ENCODE assay signal across 8 cellular contexts in the genomic region with DNA sequence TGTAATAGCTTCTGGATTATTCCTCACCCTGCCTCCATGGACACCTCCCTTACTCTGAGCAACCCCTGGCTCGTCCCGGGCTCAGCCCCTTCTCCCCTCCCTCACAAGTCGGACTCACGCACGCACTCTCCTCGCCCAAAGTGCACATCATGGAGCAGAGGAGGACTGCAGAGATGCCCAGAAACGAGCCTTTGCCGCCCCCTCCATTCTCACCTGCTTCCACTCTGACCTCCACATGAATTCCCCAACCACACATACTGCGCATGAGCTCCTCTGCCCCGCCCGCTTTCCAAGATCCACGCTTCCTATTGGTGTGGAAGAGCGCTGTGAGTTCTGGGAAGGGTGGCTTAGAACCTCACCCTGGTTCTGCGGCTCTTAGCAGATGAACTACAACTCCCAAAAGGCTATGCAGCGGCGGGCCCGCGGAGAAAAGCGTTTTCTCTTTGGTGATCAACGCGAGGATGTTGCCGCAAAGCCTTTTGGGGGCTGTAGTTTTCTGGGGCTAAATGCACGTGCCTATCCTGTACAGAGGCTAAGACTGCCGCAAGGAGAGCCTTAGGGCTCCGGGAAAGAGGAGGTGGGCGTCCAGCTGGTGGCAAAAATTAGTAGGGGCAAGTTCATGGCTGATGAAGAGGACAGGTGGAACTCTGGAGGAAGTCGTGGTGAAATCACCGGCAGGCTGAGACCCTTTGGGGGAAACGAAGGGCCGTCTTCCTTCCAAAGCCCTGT. TPM values are rescaled to one million over a fixed set of nuclear protein-coding genes. Genes with fewer than 3 reads are reported as not detected.
DNase-seq lines count a peak whose midpoint lies in the region; ATAC-seq, FAIRE-seq and TF ChIP-seq lines count a peak whose summit lies in the region.

A gene (minus strand): TSS at position 261 of the 729 bp plus-strand sequence. CDS start 1,618 bp downstream, outside the sequence.

- intact Hi-C loops in Right ventricle myocardium inferior (cut with DNase I) (no loop called here), pancreas (cut with DNase I) (loop anchor here in 1 of 3 donors (10.0 kb wide), 1 partner anchor 280 kb away; no protein-coding TSS in a partner anchor), tibial artery (cut with DNase I; ENCODE audit: low total_unique reads) (no loop called here)

- peak; percentile 99 for ATAC-seq in HG02678 (IDR thresholded peaks at IDR 0.05; ENCODE audit: unreplicated experiment)
- ATAC-seq in activated naive CD8-positive, alpha-beta T cell treated with anti-CD3 and anti-CD28 coated beads, Interleukin-2, amount 10 ng/mL, durations not matched to agents 7 days and 5 days (ENCODE audit: low read depth), result peak; percentile 100
- ATAC-seq in Right ventricle myocardium inferior, result peak; percentile 100
- ATAC-seq in pancreas, result peak; percentile 99 to 100 (median 100)

- H3K9me3 ChIP-seq in SU-DHL-6 (ENCODE audit: insufficient read depth, low read length) (no peaks in the 10 kb centered on the region), pancreas (no peaks in the 10 kb centered on the region), tibial artery (no peaks in the 10 kb centered on the region)

- H3K27me3 Mint-ChIP-seq in activated naive CD8-positive, alpha-beta T cell treated with anti-CD3 and anti-CD28 coated beads, Interleukin-2, amount 10 ng/mL, durations not matched to agents 7 days and 5 days, result no peaks in the 10 kb centered on the region

- peak; percentile 97 for FAIRE-seq in pancreas (lab: Jason Lieb, UNC)

- H3K27me3 ChIP-seq in SU-DHL-6 (ENCODE audit: low read length) (no peaks in the 10 kb centered on the region), pancreas (no peaks in the 10 kb centered on the region), tibial artery (no peaks in the 10 kb centered on the region)

- no peak within 1 kb of the TSS for H3K27ac ChIP-seq in SU-DHL-6 (ENCODE audit: low read depth, low read length)
- peak within 1 kb of the TSS in 1 of 4 donors; percentile 16 for H3K27ac ChIP-seq in pancreas
- H3K27ac ChIP-seq in tibial artery, result peak within 1 kb of the TSS; percentile 53 to 72

- peak within 1 kb of the TSS; percentile 90 for H3K4me2 ChIP-seq in SU-DHL-6 (ENCODE audit: low read depth, low read length, poor library complexity, severe bottlenecking)

- H2AFZ ChIP-seq in SU-DHL-6 (ENCODE audit: low read depth, low read length, severe bottlenecking), result peak within 1 kb of the TSS; percentile 92

- peaks cover 11% of the 10 kb centered on the region for H3K36me3 Mint-ChIP-seq in activated naive CD8-positive, alpha-beta T cell treated with anti-CD3 and anti-CD28 coated beads, Interleukin-2, amount 10 ng/mL, durations not matched to agents 7 days and 5 days

- peak; percentile 51 for TF ChIP-seq POLR2A in GM10847 (IDR thresholded peaks at IDR 0.05; ENCODE audit: extremely low read depth, insufficient read length)

- no peaks in the 10 kb centered on the region for H3K9me2 ChIP-seq in SU-DHL-6 (replicated peaks; ENCODE audit: insufficient read depth, low read length)

- H3K36me3 ChIP-seq in SU-DHL-6 (ENCODE audit: low read length), result no peaks in the 10 kb centered on the region
- H3K36me3 ChIP-seq in pancreas, result peaks cover 0 to 26% (median 10%) of the 10 kb centered on the region in 3 donors
- peaks cover 25 to 33% (median 32%) of the 10 kb centered on the region in 3 donors for H3K36me3 ChIP-seq in tibial artery

- peaks cover 11% of the 10 kb centered on the region for H3K4me1 Mint-ChIP-seq in activated naive CD8-positive, alpha-beta T cell treated with anti-CD3 and anti-CD28 coated beads, Interleukin-2, amount 10 ng/mL, durations not matched to agents 7 days and 5 days

- WGBS in pancreas, 2 donors, result 1% methylated on average over 30 of the region's 30 CpGs

- H3K4me3 ChIP-seq in SU-DHL-6 (ENCODE audit: insufficient read depth, low read length, poor library complexity, severe bottlenecking), result peak within 1 kb of the TSS; percentile 82
- peak within 1 kb of the TSS; percentile 28 to 89 (median 70) for H3K4me3 ChIP-seq in pancreas
- H3K4me3 ChIP-seq in tibial artery, result peak within 1 kb of the TSS; percentile 78 to 93

- peaks cover 15% of the 10 kb centered on the region for H3K79me2 ChIP-seq in SU-DHL-6 (ENCODE audit: insufficient read depth, low read length)

- H3K9ac ChIP-seq in SU-DHL-6 (ENCODE audit: low read length), result peak within 1 kb of the TSS; percentile 77

- POLR2A ChIA-PET in activated naive CD8-positive, alpha-beta T cell treated with anti-CD3 and anti-CD28 coated beads, Interleukin-2, amount 10 ng/mL, durations not matched to agents 7 days and 5 days (lab: Charles Lee), result interaction anchor here (0.6 to 1.0 kb wide), 3 partner anchors 143 to 294 kb away, joined by 3 to 4 read pairs (median 3); a partner anchor contains a TSS

- TF ChIP-seq CTCF in SU-DHL-6 (IDR thresholded peaks at IDR 0.05; ENCODE audit: insufficient read depth, low read length, poor library complexity, severe bottlenecking) (no peak), pancreas (IDR thresholded peaks at IDR 0.05) (no peak), tibial artery (IDR thresholded peaks at IDR 0.05) (no peak)

- H3F3A ChIP-seq in SU-DHL-6 (ENCODE audit: insufficient read depth), result peaks cover 9% of the 10 kb centered on the region; the same call in 1 of the 2 replicates

- no peaks in the 10 kb centered on the region for H3K9me3 Mint-ChIP-seq in activated naive CD8-positive, alpha-beta T cell treated with anti-CD3 and anti-CD28 coated beads, Interleukin-2, amount 10 ng/mL, durations not matched to agents 7 days and 5 days

- peak within 1 kb of the TSS; percentile 100 for H3K4me3 Mint-ChIP-seq in activated naive CD8-positive, alpha-beta T cell treated with anti-CD3 and anti-CD28 coated beads, Interleukin-2, amount 10 ng/mL, durations not matched to agents 7 days and 5 days

- peak; percentile 93 for DNase-seq in NCI-H128 (lab: John Stamatoyannopoulos, UW; ENCODE audit: unreplicated experiment)
- peak; percentile 86 for DNase-seq in activated naive CD8-positive, alpha-beta T cell treated with anti-CD3 and anti-CD28 coated beads, Interleukin-2, amount 10 ng/mL, durations not matched to agents 7 days and 5 days
- DNase-seq in Right ventricle myocardium inferior (ENCODE audit: missing footprints), result peak; percentile 97
- DNase-seq in pancreas, result peak; percentile 91 to 98 (median 96)
- peak; percentile 97 to 98 for DNase-seq in tibial artery

- H3K27ac Mint-ChIP-seq in activated naive CD8-positive, alpha-beta T cell treated with anti-CD3 and anti-CD28 coated beads, Interleukin-2, amount 10 ng/mL, durations not matched to agents 7 days and 5 days, result peak within 1 kb of the TSS; percentile 96

- no peaks in the 10 kb centered on the region for H4K20me1 ChIP-seq in SU-DHL-6 (ENCODE audit: low read depth, low read length)

- H3K4me1 ChIP-seq in pancreas (peaks cover 0 to 9% (median 8%) of the 10 kb centered on the region in 3 donors), tibial artery (peaks cover 0 to 20% (median 11%) of the 10 kb centered on the region in 4 donors)

RNA-seq across cellular contexts. Expression of the gene that starts here (rescaled TPM):
- 100 to 1,000 TPM; 104 to 110 TPM for total RNA-seq in activated naive CD8-positive, alpha-beta T cell treated with anti-CD3 and anti-CD28 coated beads, Interleukin-2, amount 10 ng/mL, durations not matched to agents 7 days and 5 days
- total RNA-seq in Right ventricle myocardium inferior, result 233 TPM
- total RNA-seq in pancreas, result 10 to 100 TPM; 30.1 to 71.8 (median 59.4) TPM
- polyA plus RNA-seq in pancreas, result 10 to 100 TPM; 37.6 to 52.8 TPM
